27 cellular contexts compared by ENCODE assay signal in genomic region chr1:107464827-107465226, GRCh38.
DNase-seq lines count a peak whose midpoint lies in the region; ATAC-seq, FAIRE-seq and TF ChIP-seq lines count a peak whose summit lies in the region.
"Had no signal": no experiment of that assay in that cellular context is flagged by ENCODE, and none has a peak within 500 bp of the region (broad histone marks: within the 10 kb centered on the region; RNA-seq: fewer than 3 reads in every experiment).

No MANE protein-coding gene starts in this region.

- H3K27me3 Mint-ChIP-seq in GM23338 (ENCODE audit: insufficient read depth, low read depth, poor library complexity), result no peaks in the 10 kb centered on the region

- H4K91ac ChIP-seq in neuronal stem cell (ENCODE audit: low read depth, low read length, poor library complexity), result no peak overlapping the region

- H3K9me3 ChIP-seq in WERI-Rb-1 (ENCODE audit: severe bottlenecking), result no peaks in the 10 kb centered on the region
- H3K9me3 ChIP-seq in neuronal stem cell (replicated peaks in 1 of 2; ENCODE audit: control insufficient read depth in 2 of 2, insufficient read depth in 1 of 2, low read depth in 1 of 2, low read length in 2 of 2), result no peaks in the 10 kb centered on the region
- H3K9me3 ChIP-seq in kidney (ENCODE audit: control insufficient read depth in 1 of 2, low read length in 2 of 2), result no peaks in the 10 kb centered on the region
- H3K9me3 ChIP-seq: adrenal gland, gastrocnemius medialis, neutrophil had no signal

- H3F3A ChIP-seq in GM23338 (replicated peaks; ENCODE audit: low read depth), result no peaks in the 10 kb centered on the region

- DNase-seq in ELF-1 (ENCODE audit: low read depth, low spot score) (peak; percentile 18), GM23338 (ENCODE audit: low spot score) (peak; percentile 66), WERI-Rb-1 (peak; percentile 23), iPS-NIHi11 (ENCODE audit: low spot score) (peak; percentile 40), CD1c-positive myeloid dendritic cell (ENCODE audit: extremely low spot score) (no peak), neuronal stem cell (ENCODE audit: low spot score) (no peak), kidney (no peak)
- DNase-seq: activated CD4-positive, alpha-beta T cell treated with anti-CD3 and anti-CD28 coated beads for 48 hours; activated naive CD4-positive, alpha-beta T cell treated with Interleukin-2 at 50 U/mL for 16 hours; activated T-cell treated with anti-CD3 and anti-CD28 coated beads, Interleukin-2, amount 50 U/mL, for 4 hours; adrenal gland; CD4-positive, alpha-beta T cell; effector memory CD4-positive, alpha-beta T cell; gastrocnemius medialis; GDM1; MV-4-11; NCI-H524; RPMI8226; trophoblast cell had no signal

- no peak for FAIRE-seq in kidney (lab: Jason Lieb, UNC)
- FAIRE-seq: colon, HTR-8/SVneo had no signal

- H3K36me3 ChIP-seq in GM23338 (ENCODE audit: insufficient read depth), result no peaks in the 10 kb centered on the region
- no peaks in the 10 kb centered on the region for H3K36me3 ChIP-seq in WERI-Rb-1
- no peaks in the 10 kb centered on the region for H3K36me3 ChIP-seq in neuronal stem cell (replicated peaks in 1 of 2; ENCODE audit: control insufficient read depth in 2 of 2, insufficient read depth in 2 of 2, low read length in 2 of 2)
- H3K36me3 ChIP-seq in kidney (ENCODE audit: control insufficient read depth in 1 of 2, insufficient read depth in 2 of 2, low read length in 2 of 2), result no peaks in the 10 kb centered on the region
- H3K36me3 ChIP-seq: adrenal gland, gastrocnemius medialis, neutrophil had no signal

- no peak overlapping the region for H3K4me2 ChIP-seq in GM23338
- H3K4me2 ChIP-seq in neuronal stem cell (ENCODE audit: insufficient read depth, low read length, poor library complexity, severe bottlenecking), result no peak overlapping the region

- no peak overlapping the region for H3K4ac ChIP-seq in neuronal stem cell (ENCODE audit: low read length)

- H3K27me3 ChIP-seq in GM23338 (ENCODE audit: insufficient read depth) (no peaks in the 10 kb centered on the region), WERI-Rb-1 (ENCODE audit: insufficient read depth, low read depth, severe bottlenecking) (no peaks in the 10 kb centered on the region), neuronal stem cell (ENCODE audit: control insufficient read depth in 3 of 3, insufficient read depth in 3 of 3, low read depth in 1 of 3, low read length in 3 of 3) (no peaks in the 10 kb centered on the region)
- H3K27me3 ChIP-seq: adrenal gland, gastrocnemius medialis had no signal

- no peak overlapping the region for H3K18ac ChIP-seq in neuronal stem cell (ENCODE audit: low read length)

- H3K79me1 ChIP-seq in neuronal stem cell (ENCODE audit: low read depth, low read length), result no peaks in the 10 kb centered on the region

- H3K79me2 ChIP-seq in GM23338 (replicated peaks; ENCODE audit: insufficient read depth), result no peaks in the 10 kb centered on the region

- peak; percentile 95 for ATAC-seq in GM23338
- no peak for ATAC-seq in GM19455 (IDR thresholded peaks at IDR 0.05; ENCODE audit: unreplicated experiment)
- ATAC-seq: activated T-cell treated with anti-CD3 and anti-CD28 coated beads, Interleukin-2, amount 50 U/mL, for 4 hours; esophagus mucosa; gastrocnemius medialis had no signal

- intact Hi-C loops in kidney (cut with DNase I), result no loop called here

- H3K4me3 Mint-ChIP-seq in GM23338, result no peak overlapping the region
- H3K4me3 Mint-ChIP-seq: activated T-cell treated with anti-CD3 and anti-CD28 coated beads, Interleukin-2, amount 50 U/mL, for 4 hours; CD4-positive, alpha-beta T cell; T-helper 1 cell treated with Interleukin-12 subunit alpha and Interleukin-12 subunit beta and Interleukin-4 antibody, amounts not matched to agents 30 μg/mL and 1 μg/mL, for 36 hours had no signal

- H4K20me1 ChIP-seq in GM23338 (replicated peaks; ENCODE audit: insufficient read depth), result no peaks in the 10 kb centered on the region

- H2BK120ac ChIP-seq in neuronal stem cell (ENCODE audit: low read depth, low read length), result no peak overlapping the region

- no peak overlapping the region for H3K27ac ChIP-seq in GM23338 (ENCODE audit: low read depth)
- H3K27ac ChIP-seq in WERI-Rb-1, result no peak overlapping the region
- H3K27ac ChIP-seq in neuronal stem cell (replicated peaks; ENCODE audit: low read length), result no peak overlapping the region
- H3K27ac ChIP-seq in kidney (ENCODE audit: low read depth in 2 of 2, low read length in 2 of 2), result no peak overlapping the region
- H3K27ac ChIP-seq: adrenal gland, gastrocnemius medialis, neutrophil, skin epidermis had no signal

- H2BK15ac ChIP-seq in neuronal stem cell (ENCODE audit: low read length), result no peak overlapping the region

- H3K9ac ChIP-seq in neuronal stem cell (ENCODE audit: low read depth, low read length, poor library complexity) (no peak overlapping the region), kidney (ENCODE audit: low read length in 2 of 2) (no peak overlapping the region)

- no peak overlapping the region for H2BK5ac ChIP-seq in neuronal stem cell (ENCODE audit: low read length)

- no peak overlapping the region for H3K27ac Mint-ChIP-seq in GM23338
- H3K27ac Mint-ChIP-seq: CD4-positive, alpha-beta T cell; T-helper 1 cell treated with Interleukin-12 subunit alpha and Interleukin-12 subunit beta and Interleukin-4 antibody, amounts not matched to agents 30 μg/mL and 1 μg/mL, for 36 hours had no signal

- no peak overlapping the region for H4K8ac ChIP-seq in neuronal stem cell (ENCODE audit: low read depth, low read length)

- H3K4me3 ChIP-seq in GM23338 (no peak overlapping the region), WERI-Rb-1 (ENCODE audit: low read depth, low read length) (no peak overlapping the region), neuronal stem cell (ENCODE audit: low read length in 2 of 2) (no peak overlapping the region), kidney (ENCODE audit: low read length in 2 of 2) (no peak overlapping the region)
- H3K4me3 ChIP-seq: adrenal gland, gastrocnemius medialis, lung, skin epidermis had no signal

- TF ChIP-seq CTCF in GM23338 (conservative IDR thresholded peaks at IDR 0.05; ENCODE audit: low read depth in 2 of 2) (peak; percentile 47 to 52), WERI-Rb-1 (IDR thresholded peaks at IDR 0.05; ENCODE audit: low read depth, low read length) (no peak), kidney (IDR thresholded peaks at IDR 0.05; ENCODE audit: borderline replicate concordance, extremely low read depth, insufficient read depth) (no peak)

- no peaks in the 10 kb centered on the region for H3K36me3 Mint-ChIP-seq in GM23338 (ENCODE audit: low read depth)

- no peak overlapping the region for H3K14ac ChIP-seq in neuronal stem cell (ENCODE audit: low read length)

- no peaks in the 10 kb centered on the region for H3K9me3 Mint-ChIP-seq in GM23338
- H3K9me3 Mint-ChIP-seq: activated T-cell treated with anti-CD3 and anti-CD28 coated beads, Interleukin-2, amount 50 U/mL, for 4 hours; CD4-positive, alpha-beta T cell; T-helper 1 cell treated with Interleukin-12 subunit alpha and Interleukin-12 subunit beta and Interleukin-4 antibody, amounts not matched to agents 30 μg/mL and 1 μg/mL, for 36 hours had no signal

- H2AFZ ChIP-seq in GM23338 (no peak overlapping the region), neuronal stem cell (ENCODE audit: low read length) (no peak overlapping the region)

- H3K4me1 ChIP-seq in GM23338 (ENCODE audit: insufficient read depth), result no peaks in the 10 kb centered on the region
- no peaks in the 10 kb centered on the region for H3K4me1 ChIP-seq in neuronal stem cell (ENCODE audit: control insufficient read depth in 2 of 2, insufficient read depth in 1 of 2, low read depth in 1 of 2, low read length in 2 of 2)
- H3K4me1 ChIP-seq in kidney (ENCODE audit: control insufficient read depth in 1 of 2, insufficient read depth in 1 of 2, low read depth in 1 of 2, low read length in 2 of 2), result no peaks in the 10 kb centered on the region
- H3K4me1 ChIP-seq: adrenal gland, gastrocnemius medialis had no signal

- peaks cover 14% of the 10 kb centered on the region; the same call in 2 of the 3 replicates for H3K4me1 Mint-ChIP-seq in GM23338

- H2AK5ac ChIP-seq in neuronal stem cell (ENCODE audit: low read depth, low read length), result no peak overlapping the region

- no peak overlapping the region for H3K23ac ChIP-seq in neuronal stem cell (ENCODE audit: low read depth, low read length, poor library complexity)

- H2BK12ac ChIP-seq in neuronal stem cell (ENCODE audit: low read length), result no peak overlapping the region

- H3K9me2 ChIP-seq in GM23338 (ENCODE audit: insufficient read depth), result no peaks in the 10 kb centered on the region

- no CpG with 5 or more reads among the region's 4 CpGs for WGBS in neuronal stem cell (ENCODE audit: extremely low coverage in 2 of 2, insufficient read length in 2 of 2, insufficient replicate concordance in 1 of 2), 2 donors

TF ChIP-seq in GM23338, 12 proteins besides CTCF, POLR2A, EP300 and RAD21 (continues in another document):
- no peak for TF ChIP-seq NANOG (IDR thresholded peaks at IDR 0.05; ENCODE audit: borderline replicate concordance)
- no peak for TF ChIP-seq EZH2 (IDR thresholded peaks at IDR 0.05; ENCODE audit: low read depth, unreplicated experiment)
- no peak for TF ChIP-seq REST (IDR thresholded peaks at IDR 0.05; ENCODE audit: unreplicated experiment)
- TF ChIP-seq ZNF114 (CRISPR knock-in tag; IDR thresholded peaks at IDR 0.05), result no peak
- no peak for TF ChIP-seq POLR2AphosphoS5 (IDR thresholded peaks at IDR 0.05; ENCODE audit: low read depth)
- TF ChIP-seq EZH2phosphoT487 (IDR thresholded peaks at IDR 0.05; ENCODE audit: unreplicated experiment), result no peak

Comparison
In these comparisons a context has a peak if more than half of its experiments do, and no peak if none do; other contexts are left out.
1. DNase-seq: peak in ELF-1 (single experiment), GM23338 (single experiment), WERI-Rb-1 (single experiment) and iPS-NIHi11 (single experiment); none in CD1c-positive myeloid dendritic cell (single experiment), neuronal stem cell (single experiment) and kidney (single experiment).
2. CTCF ChIP-seq: peak in GM23338 (2 of 2); none in WERI-Rb-1 (single experiment) and kidney (single experiment).